ENCODE assay signal across 1 cellular context in the genomic region with DNA sequence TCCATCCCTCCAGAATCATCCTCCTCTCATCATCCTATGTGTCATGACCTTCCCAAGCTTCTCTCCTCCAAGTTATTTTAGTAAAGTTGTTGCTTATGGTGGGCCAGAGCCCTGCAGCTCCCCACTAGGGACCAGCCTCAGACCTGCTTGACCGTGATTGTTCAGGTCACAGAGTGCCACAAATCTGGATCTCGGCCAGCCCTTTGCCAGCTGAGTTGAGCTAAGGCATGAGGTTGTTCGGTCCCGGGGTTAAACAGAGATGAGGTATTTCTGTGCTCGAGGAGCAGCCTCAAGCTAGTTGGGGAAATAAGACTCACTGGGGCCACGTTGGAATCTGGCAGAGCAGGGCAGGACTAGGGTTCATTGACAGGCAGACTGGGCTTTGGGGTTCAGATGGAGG.
TF ChIP-seq lines count a peak whose summit lies in the region.

No MANE protein-coding gene starts in this region.

TF ChIP-seq in HCT116, 20 proteins besides CTCF, POLR2A, EP300 and RAD21 (continued from another document):
- TF ChIP-seq, protein P1, sequence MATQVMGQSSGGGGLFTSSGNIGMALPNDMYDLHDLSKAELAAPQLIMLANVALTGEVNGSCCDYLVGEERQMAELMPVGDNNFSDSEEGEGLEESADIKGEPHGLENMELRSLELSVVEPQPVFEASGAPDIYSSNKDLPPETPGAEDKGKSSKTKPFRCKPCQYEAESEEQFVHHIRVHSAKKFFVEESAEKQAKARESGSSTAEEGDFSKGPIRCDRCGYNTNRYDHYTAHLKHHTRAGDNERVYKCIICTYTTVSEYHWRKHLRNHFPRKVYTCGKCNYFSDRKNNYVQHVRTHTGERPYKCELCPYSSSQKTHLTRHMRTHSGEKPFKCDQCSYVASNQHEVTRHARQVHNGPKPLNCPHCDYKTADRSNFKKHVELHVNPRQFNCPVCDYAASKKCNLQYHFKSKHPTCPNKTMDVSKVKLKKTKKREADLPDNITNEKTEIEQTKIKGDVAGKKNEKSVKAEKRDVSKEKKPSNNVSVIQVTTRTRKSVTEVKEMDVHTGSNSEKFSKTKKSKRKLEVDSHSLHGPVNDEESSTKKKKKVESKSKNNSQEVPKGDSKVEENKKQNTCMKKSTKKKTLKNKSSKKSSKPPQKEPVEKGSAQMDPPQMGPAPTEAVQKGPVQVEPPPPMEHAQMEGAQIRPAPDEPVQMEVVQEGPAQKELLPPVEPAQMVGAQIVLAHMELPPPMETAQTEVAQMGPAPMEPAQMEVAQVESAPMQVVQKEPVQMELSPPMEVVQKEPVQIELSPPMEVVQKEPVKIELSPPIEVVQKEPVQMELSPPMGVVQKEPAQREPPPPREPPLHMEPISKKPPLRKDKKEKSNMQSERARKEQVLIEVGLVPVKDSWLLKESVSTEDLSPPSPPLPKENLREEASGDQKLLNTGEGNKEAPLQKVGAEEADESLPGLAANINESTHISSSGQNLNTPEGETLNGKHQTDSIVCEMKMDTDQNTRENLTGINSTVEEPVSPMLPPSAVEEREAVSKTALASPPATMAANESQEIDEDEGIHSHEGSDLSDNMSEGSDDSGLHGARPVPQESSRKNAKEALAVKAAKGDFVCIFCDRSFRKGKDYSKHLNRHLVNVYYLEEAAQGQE (IDR thresholded peaks at IDR 0.05; ENCODE audit: low read depth), result no peak
- TF ChIP-seq SIN3A (IDR thresholded peaks at IDR 0.05; ENCODE audit: low read depth), result no peak
- TF ChIP-seq ELF1 (IDR thresholded peaks at IDR 0.05; ENCODE audit: borderline replicate concordance, low read depth), result no peak
- no peak for TF ChIP-seq POLR2AphosphoS5 (IDR thresholded peaks at IDR 0.05; ENCODE audit: low read depth, low read length)
- TF ChIP-seq YY1 (IDR thresholded peaks at IDR 0.05; ENCODE audit: extremely low read depth, insufficient replicate concordance, low read depth, low read length), result no peak
- no peak for TF ChIP-seq EZH2phosphoT487 (IDR thresholded peaks at IDR 0.05; ENCODE audit: borderline replicate concordance)
